1 cellular context compared by ENCODE assay signal in the genomic region with DNA sequence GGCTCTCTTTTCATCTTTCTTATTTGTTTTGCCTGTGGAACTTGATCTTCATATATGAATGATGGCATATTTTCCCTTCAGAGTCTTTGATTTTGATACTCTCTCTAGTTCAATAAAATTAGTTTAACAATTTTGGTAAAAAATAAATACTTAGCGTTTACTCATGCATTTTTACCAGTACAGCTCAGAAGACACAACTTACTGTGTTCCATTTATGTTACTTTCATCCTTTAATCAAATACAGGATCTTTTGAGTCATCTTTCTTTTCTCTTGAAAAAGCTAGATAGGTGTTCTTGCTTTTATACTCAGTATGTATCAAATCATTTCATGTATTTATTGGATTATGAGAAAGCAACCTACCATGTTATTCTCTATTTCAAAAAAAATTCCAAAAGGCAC.
TF ChIP-seq lines count a peak whose summit lies in the region.

No MANE protein-coding gene starts in this region.

TF ChIP-seq in K562, 482 proteins besides CTCF, POLR2A, EP300 and RAD21:
- TF ChIP-seq, protein P1, sequence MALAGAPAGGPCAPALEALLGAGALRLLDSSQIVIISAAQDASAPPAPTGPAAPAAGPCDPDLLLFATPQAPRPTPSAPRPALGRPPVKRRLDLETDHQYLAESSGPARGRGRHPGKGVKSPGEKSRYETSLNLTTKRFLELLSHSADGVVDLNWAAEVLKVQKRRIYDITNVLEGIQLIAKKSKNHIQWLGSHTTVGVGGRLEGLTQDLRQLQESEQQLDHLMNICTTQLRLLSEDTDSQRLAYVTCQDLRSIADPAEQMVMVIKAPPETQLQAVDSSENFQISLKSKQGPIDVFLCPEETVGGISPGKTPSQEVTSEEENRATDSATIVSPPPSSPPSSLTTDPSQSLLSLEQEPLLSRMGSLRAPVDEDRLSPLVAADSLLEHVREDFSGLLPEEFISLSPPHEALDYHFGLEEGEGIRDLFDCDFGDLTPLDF (CRISPR knock-in tag; IDR thresholded peaks at IDR 0.05): no peak
- 0 out of 2 replicates have a peak, but pooled peaks have one; percentile 34 for TF ChIP-seq GTF2E2 (tag; IDR thresholded peaks at IDR 0.05)
